ENCODE assay signal across 13 cellular contexts in genomic region chr11:69799582-69799981, GRCh38. TPM values are rescaled to one million over a fixed set of nuclear protein-coding genes. Genes with fewer than 3 reads are reported as not detected.
DNase-seq lines count a peak whose midpoint lies in the region; ATAC-seq and TF ChIP-seq lines count a peak whose summit lies in the region.
"Had no signal": no experiment of that assay in that cellular context is flagged by ENCODE, and none has a peak within 500 bp of the region (broad histone marks: within the 10 kb centered on the region; RNA-seq: fewer than 3 reads in every experiment).

No MANE protein-coding gene starts in this region.

- no peaks in the 10 kb centered on the region for H3K9me3 Mint-ChIP-seq in activated T-helper 17 cell treated with anti-CD3 and anti-CD28 coated beads, Interleukin-2, amount 50 U/mL, for 72 hours
- peaks cover 2 to 7% (median 3%) of the 10 kb centered on the region in 7 donors for H3K9me3 Mint-ChIP-seq in CD14-positive monocyte
- H3K9me3 Mint-ChIP-seq: activated naive CD4-positive, alpha-beta T cell treated with anti-CD3 and anti-CD28 coated beads, Interleukin-2, amount 50 U/mL, for 72 hours; memory B cell had no signal

- H3K27ac ChIP-seq in tibial artery: no peak overlapping the region
- H3K27ac ChIP-seq: VCaP had no signal

- no peak overlapping the region for H3K4me3 ChIP-seq in tibial artery

- H3K36me3 ChIP-seq in tibial artery: no peaks in the 10 kb centered on the region

- H3K36me3 Mint-ChIP-seq in activated T-helper 17 cell treated with anti-CD3 and anti-CD28 coated beads, Interleukin-2, amount 50 U/mL, for 72 hours (ENCODE audit: low read depth): no peaks in the 10 kb centered on the region
- H3K36me3 Mint-ChIP-seq in CD14-positive monocyte: no peaks in the 10 kb centered on the region
- H3K36me3 Mint-ChIP-seq: activated naive CD4-positive, alpha-beta T cell treated with anti-CD3 and anti-CD28 coated beads, Interleukin-2, amount 50 U/mL, for 72 hours; memory B cell had no signal

- H3K4me3 Mint-ChIP-seq in activated T-helper 17 cell treated with anti-CD3 and anti-CD28 coated beads, Interleukin-2, amount 50 U/mL, for 72 hours: no peak overlapping the region
- no peak overlapping the region for H3K4me3 Mint-ChIP-seq in CD14-positive monocyte
- H3K4me3 Mint-ChIP-seq: memory B cell had no signal

- ATAC-seq in activated T-helper 17 cell treated with anti-CD3 and anti-CD28 coated beads, Interleukin-2, amount 50 U/mL, for 72 hours (replicated peaks): peak; percentile 47

- intact Hi-C loops in CD14-positive monocyte (cut with micrococcal nuclease) (no loop called here), tibial artery (cut with DNase I; ENCODE audit: low total_unique reads) (no loop called here)

- no peak overlapping the region for H3K27ac Mint-ChIP-seq in activated T-helper 17 cell treated with anti-CD3 and anti-CD28 coated beads, Interleukin-2, amount 50 U/mL, for 72 hours
- no peak overlapping the region for H3K27ac Mint-ChIP-seq in CD14-positive monocyte
- H3K27ac Mint-ChIP-seq: activated naive CD4-positive, alpha-beta T cell treated with anti-CD3 and anti-CD28 coated beads, Interleukin-2, amount 50 U/mL, for 72 hours; memory B cell had no signal

- no peaks in the 10 kb centered on the region for H3K4me1 Mint-ChIP-seq in activated T-helper 17 cell treated with anti-CD3 and anti-CD28 coated beads, Interleukin-2, amount 50 U/mL, for 72 hours
- H3K4me1 Mint-ChIP-seq in CD14-positive monocyte: no peaks in the 10 kb centered on the region
- H3K4me1 Mint-ChIP-seq: memory B cell had no signal

- H3K27me3 ChIP-seq in tibial artery: peaks cover 0 to 30% of the 10 kb centered on the region in 2 donors

- no peaks in the 10 kb centered on the region for H3K27me3 Mint-ChIP-seq in activated T-helper 17 cell treated with anti-CD3 and anti-CD28 coated beads, Interleukin-2, amount 50 U/mL, for 72 hours
- peaks cover 2 to 5% (median 5%) of the 10 kb centered on the region in 3 donors for H3K27me3 Mint-ChIP-seq in CD14-positive monocyte (ENCODE audit: low read depth in 3 of 3)

- H3K4me1 ChIP-seq in tibial artery: no peaks in the 10 kb centered on the region

- TF ChIP-seq CTCF in CD14-positive monocyte (IDR thresholded peaks at IDR 0.05) (no peak), tibial artery (IDR thresholded peaks at IDR 0.05) (no peak)

- DNase-seq in ELR (ENCODE audit: low read depth): peak; percentile 62
- peak; percentile 1 to 13 for DNase-seq in Kasumi-1 (lab: John Stamatoyannopoulos, UW)
- DNase-seq in kidney tubule cell (ENCODE audit: low spot score): peak; percentile 13
- DNase-seq in CD14-positive monocyte (ENCODE audit: low spot score): no peak
- DNase-seq in NCI-H1930 (lab: John Stamatoyannopoulos, UW): no peak
- no peak for DNase-seq in tibial artery
- DNase-seq in amygdala (lab: John Stamatoyannopoulos, UW): no peak
- DNase-seq: NCI-H1694 treated with DMSO at 0.1 percent for 48 hours had no signal

- H3K9me3 ChIP-seq in tibial artery: no peaks in the 10 kb centered on the region

RNA-seq across cellular contexts. Expression of gene FGF3, which starts 19.6 kb away (rescaled TPM):
- not detected for total RNA-seq in activated T-helper 17 cell treated with anti-CD3 and anti-CD28 coated beads, Interleukin-2, amount 50 U/mL, for 72 hours
- not detected for polyA plus RNA-seq in CD14-positive monocyte
- total RNA-seq: activated naive CD4-positive, alpha-beta T cell treated with anti-CD3 and anti-CD28 coated beads, Interleukin-2, amount 50 U/mL, for 72 hours; epithelial cell of proximal tubule had no signal

RNA-seq across cellular contexts. Expression of gene FGF4, which starts 24.4 kb away (rescaled TPM):
- not detected for total RNA-seq in activated T-helper 17 cell treated with anti-CD3 and anti-CD28 coated beads, Interleukin-2, amount 50 U/mL, for 72 hours
- not detected for polyA plus RNA-seq in CD14-positive monocyte
- total RNA-seq: activated naive CD4-positive, alpha-beta T cell treated with anti-CD3 and anti-CD28 coated beads, Interleukin-2, amount 50 U/mL, for 72 hours; epithelial cell of proximal tubule had no signal

Comparison
In these comparisons a context has a peak if more than half of its experiments do, and no peak if none do; other contexts are left out.
1. DNase-seq: peak in ELR (single experiment), Kasumi-1 (2 of 2) and kidney tubule cell (single experiment); none in CD14-positive monocyte (single experiment), NCI-H1930 (0 of 2), tibial artery (0 of 2) and amygdala (0 of 56).